In the genomic region with DNA sequence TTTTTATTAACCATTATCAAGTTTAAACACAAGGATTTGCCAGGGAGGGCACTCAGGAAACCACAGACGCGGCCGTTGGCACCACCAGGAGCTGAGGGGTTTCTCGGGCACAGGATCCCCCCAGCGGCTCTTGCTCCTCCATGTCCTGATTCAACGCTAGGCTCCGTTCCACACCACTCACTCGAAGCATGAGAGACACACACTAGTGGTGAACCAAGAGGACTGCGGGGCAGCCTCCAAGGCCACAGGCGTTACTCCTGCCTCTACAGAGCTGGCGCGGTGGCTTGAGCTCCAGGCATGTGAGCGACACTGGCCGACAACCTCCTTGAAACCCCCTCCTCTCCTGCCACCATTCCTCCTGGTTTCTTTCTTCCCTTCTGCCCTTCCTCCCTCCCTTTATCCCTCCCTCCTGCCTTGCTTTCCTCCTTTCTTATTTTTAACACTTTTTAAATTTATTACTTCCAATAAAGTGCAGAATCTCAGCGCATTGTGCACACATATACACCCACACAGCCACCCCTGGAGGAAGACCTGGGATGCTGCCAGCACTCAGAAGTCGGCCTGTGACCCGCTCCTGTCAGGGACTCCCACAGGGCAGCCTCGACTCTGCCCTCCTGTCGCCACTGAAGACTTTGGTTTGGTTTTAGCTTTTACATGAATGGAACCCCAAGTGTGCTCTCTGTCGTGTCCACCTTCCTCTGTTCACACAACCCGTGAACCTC, we compare ENCODE assay signal across 14 cellular contexts. TPM values are rescaled to one million over a fixed set of nuclear protein-coding genes. Genes with fewer than 3 reads are reported as not detected.
DNase-seq lines count a peak whose midpoint lies in the region; ATAC-seq and TF ChIP-seq lines count a peak whose summit lies in the region.
"Had no signal": no experiment of that assay in that cellular context is flagged by ENCODE, and none has a peak within 500 bp of the region (broad histone marks: within the 10 kb centered on the region; RNA-seq: fewer than 3 reads in every experiment).

No MANE protein-coding gene starts in this region.

- no peak for TF ChIP-seq POLR2A in stomach (IDR thresholded peaks at IDR 0.05)

- peaks cover 2% of the 10 kb centered on the region for H3K9me3 Mint-ChIP-seq in activated naive CD8-positive, alpha-beta T cell treated with anti-CD3 and anti-CD28 coated beads, Interleukin-2, amount 10 ng/mL, durations not matched to agents 7 days and 5 days
- H3K9me3 Mint-ChIP-seq in activated naive CD8-positive, alpha-beta T cell treated with anti-CD3 and anti-CD28 coated beads for 36 hours: no peaks in the 10 kb centered on the region

- peaks cover 24% of the 10 kb centered on the region for H3K4me1 Mint-ChIP-seq in activated naive CD8-positive, alpha-beta T cell treated with anti-CD3 and anti-CD28 coated beads, Interleukin-2, amount 10 ng/mL, durations not matched to agents 7 days and 5 days
- peaks cover 22% of the 10 kb centered on the region for H3K4me1 Mint-ChIP-seq in activated naive CD8-positive, alpha-beta T cell treated with anti-CD3 and anti-CD28 coated beads for 36 hours
- peaks cover 28% of the 10 kb centered on the region for H3K4me1 Mint-ChIP-seq in T-helper 17 cell

- no peak for TF ChIP-seq CTCF in stomach (IDR thresholded peaks at IDR 0.05)

- H3K27me3 Mint-ChIP-seq in activated naive CD8-positive, alpha-beta T cell treated with anti-CD3 and anti-CD28 coated beads, Interleukin-2, amount 10 ng/mL, durations not matched to agents 7 days and 5 days: no peaks in the 10 kb centered on the region
- no peaks in the 10 kb centered on the region for H3K27me3 Mint-ChIP-seq in activated naive CD8-positive, alpha-beta T cell treated with anti-CD3 and anti-CD28 coated beads for 36 hours
- no peaks in the 10 kb centered on the region for H3K27me3 Mint-ChIP-seq in T-helper 17 cell
- H3K27me3 Mint-ChIP-seq: activated CD8-positive, alpha-beta memory T cell treated with anti-CD3 and anti-CD28 coated beads, Interleukin-2, amount 10 ng/mL, durations not matched to agents 7 days and 5 days had no signal

- H3K4me1 ChIP-seq in iPS DF 6.9 (ENCODE audit: control insufficient read depth, insufficient read depth, low read length): no peaks in the 10 kb centered on the region
- H3K4me1 ChIP-seq in stomach: peaks cover 8 to 26% (median 19%) of the 10 kb centered on the region in 4 donors

- peaks cover 59% of the 10 kb centered on the region for H3K36me3 Mint-ChIP-seq in activated naive CD8-positive, alpha-beta T cell treated with anti-CD3 and anti-CD28 coated beads, Interleukin-2, amount 10 ng/mL, durations not matched to agents 7 days and 5 days
- peaks cover 71% of the 10 kb centered on the region for H3K36me3 Mint-ChIP-seq in activated naive CD8-positive, alpha-beta T cell treated with anti-CD3 and anti-CD28 coated beads for 36 hours
- peaks cover 2% of the 10 kb centered on the region for H3K36me3 Mint-ChIP-seq in T-helper 17 cell (ENCODE audit: low read depth)

- H3K9me3 ChIP-seq in T-helper 17 cell (ENCODE audit: control insufficient read depth, low read length, poor library complexity, severe bottlenecking) (no peaks in the 10 kb centered on the region), iPS DF 6.9 (ENCODE audit: control insufficient read depth, insufficient read depth, low read length) (no peaks in the 10 kb centered on the region), stomach (no peaks in the 10 kb centered on the region)
- H3K9me3 ChIP-seq: body of pancreas, left ventricle myocardium inferior, thyroid gland had no signal

- H3K27me3 ChIP-seq in iPS DF 6.9 (ENCODE audit: control insufficient read depth, insufficient read depth, low read length): no peaks in the 10 kb centered on the region
- no peaks in the 10 kb centered on the region for H3K27me3 ChIP-seq in stomach
- H3K27me3 ChIP-seq: body of pancreas, thyroid gland had no signal

- peak overlapping the region; percentile 10 for H3K27ac Mint-ChIP-seq in activated naive CD8-positive, alpha-beta T cell treated with anti-CD3 and anti-CD28 coated beads, Interleukin-2, amount 10 ng/mL, durations not matched to agents 7 days and 5 days
- no peak overlapping the region for H3K27ac Mint-ChIP-seq in activated naive CD8-positive, alpha-beta T cell treated with anti-CD3 and anti-CD28 coated beads for 36 hours
- peak overlapping the region; percentile 14 for H3K27ac Mint-ChIP-seq in T-helper 17 cell

- POLR2A ChIA-PET in activated naive CD8-positive, alpha-beta T cell treated with anti-CD3 and anti-CD28 coated beads, Interleukin-2, amount 10 ng/mL, durations not matched to agents 7 days and 5 days (lab: Charles Lee): interaction anchor here (1.1 kb wide), 1 partner anchor 21 kb away, joined by 5 read pairs; no protein-coding TSS in a partner anchor

- H3K27ac ChIP-seq in iPS DF 6.9 (ENCODE audit: low read length) (no peak overlapping the region), stomach (no peak overlapping the region)
- H3K27ac ChIP-seq: C4-2B, left ventricle myocardium inferior, thyroid gland had no signal

- no CpG with 5 or more reads among the region's 21 CpGs for WGBS in iPS DF 6.9 (ENCODE audit: insufficient coverage, insufficient read length)
- WGBS in stomach, 5 donors: 81 to 90% (median 87%) methylated on average over 21 of the region's 21 CpGs

- DNase-seq in activated naive CD8-positive, alpha-beta T cell treated with anti-CD3 and anti-CD28 coated beads, Interleukin-2, amount 10 ng/mL, durations not matched to agents 7 days and 5 days: no peak
- no peak for DNase-seq in activated naive CD8-positive, alpha-beta T cell treated with anti-CD3 and anti-CD28 coated beads for 36 hours
- DNase-seq in T-helper 17 cell (no peak), iPS DF 6.9 (ENCODE audit: low read depth, low spot score) (peak; percentile 22), HuH-7.5 (ENCODE audit: low spot score) (no peak), stomach (no peak), NCI-H345 treated with DMSO at 0.1 percent for 48 hours (lab: John Stamatoyannopoulos, UW; ENCODE audit: unreplicated experiment) (no peak)
- DNase-seq: activated CD8-positive, alpha-beta memory T cell treated with anti-CD3 and anti-CD28 coated beads, Interleukin-2, amount 10 ng/mL, durations not matched to agents 7 days and 5 days; left ventricle myocardium inferior; SW 1271 had no signal

- H3K4me3 ChIP-seq in iPS DF 6.9 (ENCODE audit: low read length) (no peak overlapping the region), stomach (no peak overlapping the region)
- H3K4me3 ChIP-seq: body of pancreas, left ventricle myocardium inferior, thyroid gland had no signal

- intact Hi-C loops in stomach (cut with DNase I; ENCODE audit: low total_unique reads): loop anchor here (10.0 kb wide), 1 partner anchor 245 kb away; no protein-coding TSS in a partner anchor

- no peak overlapping the region for H3K4me3 Mint-ChIP-seq in activated naive CD8-positive, alpha-beta T cell treated with anti-CD3 and anti-CD28 coated beads, Interleukin-2, amount 10 ng/mL, durations not matched to agents 7 days and 5 days
- no peak overlapping the region for H3K4me3 Mint-ChIP-seq in activated naive CD8-positive, alpha-beta T cell treated with anti-CD3 and anti-CD28 coated beads for 36 hours
- H3K4me3 Mint-ChIP-seq in T-helper 17 cell: no peak overlapping the region
- H3K4me3 Mint-ChIP-seq: activated CD8-positive, alpha-beta memory T cell treated with anti-CD3 and anti-CD28 coated beads, Interleukin-2, amount 10 ng/mL, durations not matched to agents 7 days and 5 days had no signal

- H3K36me3 ChIP-seq in iPS DF 6.9 (ENCODE audit: control insufficient read depth, insufficient read depth, low read length) (0 out of 2 replicates have a peak, but pooled peaks cover 8% of the 10 kb centered on the region), stomach (peaks cover 15 to 69% (median 62%) of the 10 kb centered on the region in 4 donors)

- ATAC-seq in activated naive CD8-positive, alpha-beta T cell treated with anti-CD3 and anti-CD28 coated beads, Interleukin-2, amount 10 ng/mL, durations not matched to agents 7 days and 5 days (ENCODE audit: low read depth): no peak
- ATAC-seq in T-helper 17 cell (peak; percentile 24), HG03045 (IDR thresholded peaks at IDR 0.05; ENCODE audit: unreplicated experiment) (no peak)
- ATAC-seq: activated CD8-positive, alpha-beta memory T cell treated with anti-CD3 and anti-CD28 coated beads, Interleukin-2, amount 10 ng/mL, durations not matched to agents 7 days and 5 days; body of pancreas had no signal

- TF ChIP-seq EP300 in stomach (IDR thresholded peaks at IDR 0.05): no peak

RNA-seq across cellular contexts. Expression of a gene that starts 21.7 kb away (rescaled TPM):
- 10 to 100 TPM; 88.0 to 92.0 TPM for total RNA-seq in activated naive CD8-positive, alpha-beta T cell treated with anti-CD3 and anti-CD28 coated beads, Interleukin-2, amount 10 ng/mL, durations not matched to agents 7 days and 5 days
- total RNA-seq in activated naive CD8-positive, alpha-beta T cell treated with anti-CD3 and anti-CD28 coated beads for 36 hours: 100 to 1,000 TPM; 107 to 110 TPM
- total RNA-seq in T-helper 17 cell (10 to 100 TPM; 50.9 to 55.3 TPM), stomach (100 to 1,000 TPM in 1 of 5 donors, 10 to 100 TPM in 4; 36.2 to 135 (median 59.3) TPM)
- 100 to 1,000 TPM; 120 to 222 (median 142) TPM for polyA plus RNA-seq in stomach
